ENCODE assay signal across 13 cellular contexts in the genomic region with DNA sequence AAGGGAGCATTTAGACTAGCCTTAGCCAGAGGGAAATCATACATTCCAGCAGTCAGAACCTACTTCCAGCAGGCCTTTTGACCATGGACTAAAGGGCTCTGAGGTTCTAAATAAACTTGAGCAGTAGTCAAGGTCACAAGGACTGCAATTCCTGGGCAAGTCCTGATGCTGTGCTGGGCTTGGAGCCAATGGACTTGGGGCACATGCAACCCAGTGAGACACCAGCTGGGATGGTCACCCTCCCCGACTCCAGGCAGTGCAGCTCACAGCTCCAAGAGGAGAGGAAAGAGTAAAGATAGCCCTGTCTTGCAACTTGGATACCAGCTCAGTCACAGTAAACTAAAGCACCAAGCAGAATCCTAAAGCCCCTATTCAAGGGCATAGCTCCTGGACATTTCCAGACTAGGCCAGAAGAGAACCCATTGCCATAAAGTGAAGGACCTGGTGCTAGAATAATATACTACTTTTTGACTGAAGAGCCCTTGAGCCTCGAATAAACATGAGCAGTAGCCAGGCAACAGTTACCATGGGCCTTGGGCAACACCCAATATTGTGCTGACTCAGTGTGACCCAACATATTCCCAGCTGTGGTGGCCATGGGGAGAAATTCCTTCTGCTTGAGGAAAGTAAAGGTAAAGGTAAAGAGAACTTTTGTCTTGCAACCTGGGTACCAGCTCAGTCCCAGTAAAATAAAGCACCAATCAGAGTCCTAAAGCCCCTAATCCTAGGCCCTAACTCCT.
DNase-seq lines count a peak whose midpoint lies in the region; ATAC-seq and TF ChIP-seq lines count a peak whose summit lies in the region.
"Had no signal": no experiment of that assay in that cellular context is flagged by ENCODE, and none has a peak within 500 bp of the region (broad histone marks: within the 10 kb centered on the region; RNA-seq: fewer than 3 reads in every experiment).

No MANE protein-coding gene starts in this region.

- DNase-seq in DMS53 treated with DMSO at 0.1 percent for 48 hours (lab: John Stamatoyannopoulos, UW; ENCODE audit: unreplicated experiment) (peak; percentile 66), NCI-H187 (lab: John Stamatoyannopoulos, UW) (peak; percentile 40 to 46), amniotic epithelial cell (ENCODE audit: low read depth) (peak; percentile 46), lung (ENCODE audit: low spot score) (peak; percentile 43), ecto neural progenitor cell (ENCODE audit: low spot score) (no peak), GDM1 (lab: John Stamatoyannopoulos, UW) (no peak)
- no peak for DNase-seq in activated CD4-positive, alpha-beta memory T cell treated with anti-CD3 and anti-CD28 coated beads for 36 hours
- DNase-seq: activated CD4-positive, alpha-beta T cell treated with anti-CD3 and anti-CD28 coated beads for 36 hours; cortex of kidney; glutamatergic neuron; NCI-H2171 treated with DMSO at 0.1 percent for 48 hours had no signal

- POLR2A ChIA-PET in activated CD4-positive, alpha-beta memory T cell treated with anti-CD3 and anti-CD28 coated beads for 36 hours (lab: Charles Lee): no interaction called here

- no peaks in the 10 kb centered on the region for H3K36me3 Mint-ChIP-seq in activated CD4-positive, alpha-beta memory T cell treated with anti-CD3 and anti-CD28 coated beads for 36 hours

- H3K27ac ChIP-seq in lung (ENCODE audit: low read depth in 1 of 2, low read length in 1 of 2): peak overlapping the region in 1 of 2 donors; percentile 8
- H3K27ac ChIP-seq: SK-N-MC had no signal

- no peak overlapping the region for H3K4me3 Mint-ChIP-seq in activated CD4-positive, alpha-beta memory T cell treated with anti-CD3 and anti-CD28 coated beads for 36 hours
- H3K4me3 Mint-ChIP-seq: activated CD4-positive, alpha-beta T cell treated with anti-CD3 and anti-CD28 coated beads for 36 hours had no signal

- H3K9me3 Mint-ChIP-seq in activated CD4-positive, alpha-beta memory T cell treated with anti-CD3 and anti-CD28 coated beads for 36 hours: peaks cover 12% of the 10 kb centered on the region

- intact Hi-C loops in activated CD4-positive, alpha-beta memory T cell treated with anti-CD3 and anti-CD28 coated beads for 36 hours (cut with micrococcal nuclease): no loop called here

- CTCF ChIA-PET in activated CD4-positive, alpha-beta memory T cell treated with anti-CD3 and anti-CD28 coated beads for 36 hours (lab: Charles Lee): no interaction called here

- H3K4me3 ChIP-seq in lung: no peak overlapping the region
- H3K4me3 ChIP-seq: SK-N-MC had no signal

- ATAC-seq in lung (ENCODE audit: insufficient read depth, low FRiP score) (peak; percentile 53), GM18517 (IDR thresholded peaks at IDR 0.05; ENCODE audit: unreplicated experiment) (no peak)
- ATAC-seq: activated CD4-positive, alpha-beta T cell treated with anti-CD3 and anti-CD28 coated beads for 36 hours had no signal

- H3K27ac Mint-ChIP-seq in activated CD4-positive, alpha-beta memory T cell treated with anti-CD3 and anti-CD28 coated beads for 36 hours: no peak overlapping the region
- H3K27ac Mint-ChIP-seq: activated CD4-positive, alpha-beta T cell treated with anti-CD3 and anti-CD28 coated beads for 36 hours had no signal

- H3K27me3 ChIP-seq in lung (ENCODE audit: control insufficient read depth, insufficient read depth): no peaks in the 10 kb centered on the region

- WGBS in lung, 2 donors: 61 to 70% methylated on average over 2 of the region's 2 CpGs

- H3K36me3 ChIP-seq in lung (ENCODE audit: control insufficient read depth in 2 of 2, insufficient read depth in 2 of 2, low read length in 2 of 2): no peaks in the 10 kb centered on the region

- no peaks in the 10 kb centered on the region for H3K4me1 Mint-ChIP-seq in activated CD4-positive, alpha-beta memory T cell treated with anti-CD3 and anti-CD28 coated beads for 36 hours (ENCODE audit: low read depth)
- H3K4me1 Mint-ChIP-seq: activated CD4-positive, alpha-beta T cell treated with anti-CD3 and anti-CD28 coated beads for 36 hours had no signal

- TF ChIP-seq CTCF in lung (IDR thresholded peaks at IDR 0.05; ENCODE audit: control extremely low read depth, extremely low read depth): no peak

- no peaks in the 10 kb centered on the region for H3K27me3 Mint-ChIP-seq in activated CD4-positive, alpha-beta memory T cell treated with anti-CD3 and anti-CD28 coated beads for 36 hours
- H3K27me3 Mint-ChIP-seq: activated CD4-positive, alpha-beta T cell treated with anti-CD3 and anti-CD28 coated beads for 36 hours had no signal

- peaks cover 0 to 2% of the 10 kb centered on the region in 2 donors for H3K4me1 ChIP-seq in lung (ENCODE audit: control insufficient read depth in 2 of 2, insufficient read depth in 2 of 2, low read length in 2 of 2)

- H3K9me3 ChIP-seq in lung (ENCODE audit: control insufficient read depth in 2 of 2, insufficient read depth in 1 of 2, low read length in 1 of 2): peaks cover 7 to 8% of the 10 kb centered on the region in 2 donors

Comparison
In these comparisons a context has a peak if more than half of its experiments do, and no peak if none do; other contexts are left out.
1. DNase-seq: peak in DMS53 treated with DMSO at 0.1 percent for 48 hours (single experiment), NCI-H187 (2 of 2), amniotic epithelial cell (single experiment) and lung (single experiment); none in activated CD4-positive, alpha-beta memory T cell treated with anti-CD3 and anti-CD28 coated beads for 36 hours (single experiment), ecto neural progenitor cell (single experiment) and GDM1 (single experiment).